Comparison of ENCODE assay signal across 8 cellular contexts in genomic region chr20:49278036-49278816, GRCh38. TPM values are rescaled to one million over a fixed set of nuclear protein-coding genes. Genes with fewer than 3 reads are reported as not detected.
DNase-seq lines count a peak whose midpoint lies in the region; ATAC-seq and TF ChIP-seq lines count a peak whose summit lies in the region.

Gene ZNFX1, minus strand, starts transcription at chr20:49278057. Its CDS starts 2,218 bp downstream, at chr20:49275839.

- intact Hi-C loops in left ventricle myocardium inferior (cut with micrococcal nuclease) (no loop called here), prostate gland (cut with DNase I) (loop anchor here (10.0 kb wide), 1 partner anchor 53 kb away; no protein-coding TSS in a partner anchor)

- H3K36me3 Mint-ChIP-seq in T-helper 17 cell (ENCODE audit: low read depth): peaks cover 22% of the 10 kb centered on the region

- peaks cover 41% of the 10 kb centered on the region for H3K4me1 Mint-ChIP-seq in T-helper 17 cell

- peak within 1 kb of the TSS; percentile 99 for H3K4me3 Mint-ChIP-seq in T-helper 17 cell

- peak; percentile 16 for TF ChIP-seq CTCF in left ventricle myocardium inferior (IDR thresholded peaks at IDR 0.05; ENCODE audit: borderline replicate concordance)
- no peak for TF ChIP-seq CTCF in prostate gland (IDR thresholded peaks at IDR 0.05)

- H3K27ac ChIP-seq in left ventricle myocardium inferior (replicated peaks) (peak within 1 kb of the TSS; percentile 98), prostate gland (peak within 1 kb of the TSS; percentile 95 to 97), urinary bladder (ENCODE audit: low read depth) (peak within 1 kb of the TSS; percentile 91)

- H3K4me1 ChIP-seq in left ventricle myocardium inferior: peaks cover 87% of the 10 kb centered on the region
- peaks cover 18% of the 10 kb centered on the region for H3K4me1 ChIP-seq in prostate gland (replicated peaks)
- peaks cover 4% of the 10 kb centered on the region for H3K4me1 ChIP-seq in urinary bladder (ENCODE audit: insufficient read depth)

- no peaks in the 10 kb centered on the region for H3K27me3 Mint-ChIP-seq in T-helper 17 cell

- DNase-seq in NCI-H1694 treated with DMSO at 0.1 percent for 48 hours (lab: John Stamatoyannopoulos, UW): peak; percentile 96
- peak; percentile 95 to 97 (median 96) for DNase-seq in T-helper 17 cell
- DNase-seq in amygdala (lab: John Stamatoyannopoulos, UW): peak; percentile 91 to 99 (median 97)
- DNase-seq in left ventricle myocardium inferior: peak; percentile 99
- DNase-seq in prostate gland (ENCODE audit: low spot score): peak; percentile 99

- under 1% methylated on average over 29 of the region's 80 CpGs for WGBS in prostate gland
- WGBS in urinary bladder: under 1% methylated on average over 80 of the region's 80 CpGs

- H3K9me3 ChIP-seq in T-helper 17 cell (ENCODE audit: control insufficient read depth, low read length, poor library complexity, severe bottlenecking): peaks cover 38% of the 10 kb centered on the region
- peaks cover 20% of the 10 kb centered on the region for H3K9me3 ChIP-seq in left ventricle myocardium inferior (replicated peaks)
- no peaks in the 10 kb centered on the region for H3K9me3 ChIP-seq in prostate gland

- TF ChIP-seq POLR2A in GM15510 (IDR thresholded peaks at IDR 0.05; ENCODE audit: borderline replicate concordance, extremely low read depth, insufficient read length): peak; percentile 100
- peak; percentile 94 for TF ChIP-seq POLR2A in prostate gland (IDR thresholded peaks at IDR 0.05)

- peak within 1 kb of the TSS; percentile 97 for H3K27ac Mint-ChIP-seq in T-helper 17 cell

- peaks cover 61% of the 10 kb centered on the region for H3K36me3 ChIP-seq in left ventricle myocardium inferior
- H3K36me3 ChIP-seq in prostate gland: peaks cover 2 to 22% of the 10 kb centered on the region in 2 donors
- H3K36me3 ChIP-seq in urinary bladder (ENCODE audit: insufficient read depth): peaks cover 16% of the 10 kb centered on the region

- ATAC-seq in HG02885 (IDR thresholded peaks at IDR 0.05; ENCODE audit: poor library complexity, unreplicated experiment) (peak; percentile 88), T-helper 17 cell (peak; percentile 88)

- H3K27me3 ChIP-seq in left ventricle myocardium inferior (ENCODE audit: low read depth) (no peaks in the 10 kb centered on the region), prostate gland (replicated peaks; ENCODE audit: insufficient read depth) (no peaks in the 10 kb centered on the region)

- peak within 1 kb of the TSS; percentile 84 for H3K4me3 ChIP-seq in left ventricle myocardium inferior
- peak within 1 kb of the TSS; percentile 71 to 84 for H3K4me3 ChIP-seq in prostate gland
- H3K4me3 ChIP-seq in urinary bladder (ENCODE audit: low read depth, low read length): peak within 1 kb of the TSS; percentile 97

RNA-seq across cellular contexts. Expression of gene ZNFX1, which starts in this region (rescaled TPM):
- 10 to 100 TPM; 54.0 to 58.8 TPM for total RNA-seq in T-helper 17 cell
- 22.2 TPM for total RNA-seq in left ventricle myocardium inferior
- 10 to 100 TPM; 25.6 to 32.7 TPM for total RNA-seq in prostate gland
- total RNA-seq in urinary bladder: 22.2 TPM
- polyA plus RNA-seq in urinary bladder: 17.2 TPM

Comparison
In these comparisons a context has a peak if more than half of its experiments do, and no peak if none do; other contexts are left out.
1. Peak in every context shown above with its lines: DNase-seq, ATAC-seq, H3K4me3 ChIP-seq and H3K27ac ChIP-seq.